ENCODE assay signal across 26 cellular contexts in the genomic region with DNA sequence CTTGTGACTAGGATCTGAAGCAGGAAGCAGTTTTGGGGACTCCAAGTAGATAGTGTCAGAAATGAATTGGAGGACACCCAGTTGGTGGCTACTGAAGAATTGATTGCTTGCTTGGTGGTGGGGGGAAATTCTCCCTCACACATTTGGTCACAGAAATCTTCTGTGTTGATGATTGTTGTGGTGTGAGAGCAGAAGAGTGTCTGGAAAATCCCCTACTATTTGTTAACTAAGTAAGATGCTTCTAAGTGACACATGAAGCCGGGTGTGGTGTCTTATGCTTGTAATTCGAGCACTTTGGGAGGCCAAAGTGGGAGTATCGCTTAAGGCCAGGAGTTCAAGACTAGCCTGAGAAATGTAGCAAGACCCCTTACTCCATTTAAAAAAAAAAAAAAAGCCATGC.
"Had no signal": no experiment of that assay in that cellular context is flagged by ENCODE, and none has a peak within 500 bp of the region (broad histone marks: within the 10 kb centered on the region; RNA-seq: fewer than 3 reads in every experiment).

No MANE protein-coding gene starts in this region.

- H3K4me1 Mint-ChIP-seq: activated naive CD8-positive, alpha-beta T cell treated with anti-CD3 and anti-CD28 coated beads for 36 hours; central memory CD8-positive, alpha-beta T cell; naive thymus-derived CD8-positive, alpha-beta T cell; stimulated activated memory B cell treated with anti-CD40 and anti-IgM and Interleukin-4, amounts not matched to agents 10 μg/mL and 1 μg/mL and 100 μg/mL, for 72 hours had no signal

- H3K4me3 Mint-ChIP-seq: activated naive CD8-positive, alpha-beta T cell treated with anti-CD3 and anti-CD28 coated beads for 36 hours; central memory CD8-positive, alpha-beta T cell; mesothelial cell of epicardium; naive thymus-derived CD8-positive, alpha-beta T cell; stimulated activated memory B cell treated with anti-CD40 and anti-IgM and Interleukin-4, amounts not matched to agents 10 μg/mL and 1 μg/mL and 100 μg/mL, for 72 hours had no signal

- FAIRE-seq: colon had no signal

- H3K27ac ChIP-seq: breast epithelium, sigmoid colon, testis, vagina, VCaP had no signal

- H3K27me3 ChIP-seq: breast epithelium, sigmoid colon, testis, vagina had no signal

- H3K9me3 Mint-ChIP-seq: activated naive CD8-positive, alpha-beta T cell treated with anti-CD3 and anti-CD28 coated beads for 36 hours; activated T-helper 2 cell treated with anti-CD3 and anti-CD28 coated beads, Interferon-gamma antibody, Interleukin-2, Interleukin-4, amounts not matched to agents 10 μg/mL and 5 μg/mL and 100 μg/mL, durations not matched to agents 14 hours and 24 hours and 36 hours; central memory CD8-positive, alpha-beta T cell; mesothelial cell of epicardium; naive thymus-derived CD8-positive, alpha-beta T cell; stimulated activated memory B cell treated with anti-CD40 and anti-IgM and Interleukin-4, amounts not matched to agents 10 μg/mL and 1 μg/mL and 100 μg/mL, for 72 hours had no signal

- H3K36me3 Mint-ChIP-seq: activated naive CD8-positive, alpha-beta T cell treated with anti-CD3 and anti-CD28 coated beads for 36 hours; mesothelial cell of epicardium; naive thymus-derived CD8-positive, alpha-beta T cell; stimulated activated memory B cell treated with anti-CD40 and anti-IgM and Interleukin-4, amounts not matched to agents 10 μg/mL and 1 μg/mL and 100 μg/mL, for 72 hours had no signal

- H3K4me1 ChIP-seq: breast epithelium, testis, vagina had no signal

- H3K36me3 ChIP-seq: breast epithelium, sigmoid colon, vagina had no signal

- H3K9me3 ChIP-seq: breast epithelium, sigmoid colon, testis, vagina had no signal

- DNase-seq: activated CD4-positive, alpha-beta T cell treated with anti-CD3 and anti-CD28 coated beads, Interleukin-2, amount 50 U/mL, for 1 hour; activated CD4-positive, CD25-positive, alpha-beta regulatory T cell treated with anti-CD3 and anti-CD28 coated beads, Interleukin-2, amount 50 U/mL, for 72 hours; activated naive CD4-positive, alpha-beta T cell; activated naive CD8-positive, alpha-beta T cell treated with anti-CD3 and anti-CD28 coated beads for 36 hours; activated T-cell treated with anti-CD3 and anti-CD28 coated beads, Interleukin-2, amount 50 U/mL, for 1 hour; effector memory CD4-positive, alpha-beta T cell; foreskin melanocyte; hippocampal formation; left ventricle myocardium superior; mammary epithelial cell; naive thymus-derived CD8-positive, alpha-beta T cell; retina; sigmoid colon; stimulated activated CD4-positive, alpha-beta T cell treated with anti-CD3 and anti-CD28 coated beads, Interleukin-15, amount 100 ng/mL, for 24 hours; testis; trophoblast cell had no signal

- H3K27me3 Mint-ChIP-seq: activated naive CD8-positive, alpha-beta T cell treated with anti-CD3 and anti-CD28 coated beads for 36 hours; central memory CD8-positive, alpha-beta T cell; naive thymus-derived CD8-positive, alpha-beta T cell; progenitor cell of endocrine pancreas; stimulated activated memory B cell treated with anti-CD40 and anti-IgM and Interleukin-4, amounts not matched to agents 10 μg/mL and 1 μg/mL and 100 μg/mL, for 72 hours had no signal

- ATAC-seq: left ventricle myocardium superior; naive thymus-derived CD8-positive, alpha-beta T cell; stimulated activated memory B cell treated with anti-CD40 and anti-IgM and Interleukin-4, amounts not matched to agents 10 μg/mL and 1 μg/mL and 100 μg/mL, for 72 hours had no signal

- H3K27ac Mint-ChIP-seq: activated naive CD8-positive, alpha-beta T cell treated with anti-CD3 and anti-CD28 coated beads for 36 hours; activated T-helper 2 cell treated with anti-CD3 and anti-CD28 coated beads, Interferon-gamma antibody, Interleukin-2, Interleukin-4, amounts not matched to agents 10 μg/mL and 5 μg/mL and 100 μg/mL, durations not matched to agents 14 hours and 24 hours and 36 hours; mesothelial cell of epicardium; progenitor cell of endocrine pancreas; stimulated activated memory B cell treated with anti-CD40 and anti-IgM and Interleukin-4, amounts not matched to agents 10 μg/mL and 1 μg/mL and 100 μg/mL, for 72 hours had no signal

- H3K4me3 ChIP-seq: breast epithelium, sigmoid colon, smooth muscle cell, testis, vagina had no signal

- H3K4me2 ChIP-seq: smooth muscle cell had no signal
